7 cellular contexts compared by ENCODE assay signal in the genomic region with DNA sequence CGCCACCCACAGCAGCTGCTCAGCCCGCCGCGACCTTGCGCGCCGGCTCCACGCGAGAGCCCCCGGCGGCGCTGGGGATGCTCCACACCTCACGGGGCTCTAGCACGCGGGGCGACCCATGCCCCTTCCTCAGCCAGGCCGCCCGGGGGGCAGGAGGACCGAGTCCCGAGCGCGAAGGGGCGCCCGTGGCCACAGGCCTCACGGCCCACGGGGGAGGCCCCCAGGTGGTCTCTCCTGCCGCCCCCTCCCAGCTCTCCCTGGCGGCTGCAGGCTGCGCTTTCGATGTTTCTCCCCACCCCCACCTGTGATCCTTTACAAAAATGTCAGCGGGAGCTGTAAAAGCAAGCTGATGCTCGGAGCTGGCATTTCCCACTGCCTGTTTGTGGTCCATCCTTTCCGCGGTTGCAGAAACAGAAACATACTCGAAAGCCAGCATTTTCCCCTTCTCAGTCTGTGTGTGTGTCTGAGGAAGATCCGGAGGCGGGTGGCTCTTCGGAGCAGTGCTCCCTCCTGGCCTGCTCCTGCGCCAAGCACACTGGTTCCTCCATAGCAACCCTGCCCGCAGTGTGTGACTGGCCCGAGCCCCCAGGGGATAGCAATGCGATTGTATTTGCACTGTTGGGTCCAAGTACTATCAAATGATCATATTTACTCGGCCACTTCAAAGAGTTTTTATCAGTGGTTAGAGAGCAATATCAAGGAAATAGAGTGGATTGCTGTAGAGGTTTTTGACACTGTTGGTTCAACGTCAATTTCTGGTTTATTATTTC. TPM values are rescaled to one million over a fixed set of nuclear protein-coding genes. Genes with fewer than 3 reads are reported as not detected.
DNase-seq lines count a peak whose midpoint lies in the region; ATAC-seq lines count a peak whose summit lies in the region.

No MANE protein-coding gene starts in this region.

- H3K27me3 ChIP-seq in iPS DF 6.9 (ENCODE audit: control insufficient read depth, insufficient read depth, low read length): peaks cover 31% of the 10 kb centered on the region
- H3K27me3 ChIP-seq in skeletal muscle satellite cell (ENCODE audit: control insufficient read depth, insufficient read depth, low read length): peaks cover 68% of the 10 kb centered on the region

- intact Hi-C loops in activated CD4-positive, alpha-beta memory T cell treated with anti-CD3 and anti-CD28 coated beads for 36 hours (cut with micrococcal nuclease): loop anchor here (5.0 to 10.0 kb wide), 5 partner anchors 118 to 1598 kb away; no protein-coding TSS in a partner anchor

- H3K36me3 Mint-ChIP-seq in activated CD4-positive, alpha-beta memory T cell treated with anti-CD3 and anti-CD28 coated beads for 36 hours: no peaks in the 10 kb centered on the region

- CTCF ChIA-PET in activated CD4-positive, alpha-beta memory T cell treated with anti-CD3 and anti-CD28 coated beads for 36 hours (lab: Charles Lee): interaction anchor here (0.6 to 3.0 kb wide), 9 partner anchors 10 to 1293 kb away, joined by 3 to 17 read pairs (median 6); no protein-coding TSS in a partner anchor

- H3K4me1 ChIP-seq in iPS DF 6.9 (ENCODE audit: control insufficient read depth, insufficient read depth, low read length) (peaks cover 7% of the 10 kb centered on the region), skeletal muscle satellite cell (ENCODE audit: control insufficient read depth, insufficient read depth, low read length) (peaks cover 36% of the 10 kb centered on the region)

- H3K9ac ChIP-seq in skeletal muscle satellite cell (ENCODE audit: low read depth, low read length): peak overlapping the region; percentile 55

- no peak for ATAC-seq in GM18517 (IDR thresholded peaks at IDR 0.05; ENCODE audit: unreplicated experiment)

- WGBS in iPS DF 6.9 (ENCODE audit: insufficient coverage, insufficient read length): no CpG with 5 or more reads among the region's 44 CpGs

- peak; percentile 69 for DNase-seq in ELF-1 (ENCODE audit: low read depth, low spot score)
- DNase-seq in Jurkat, Clone E6-1 (ENCODE audit: low read depth, low spot score): no peak
- DNase-seq in activated CD4-positive, alpha-beta memory T cell treated with anti-CD3 and anti-CD28 coated beads for 36 hours: peak; percentile 25
- no peak for DNase-seq in iPS DF 6.9 (ENCODE audit: low read depth, low spot score)
- DNase-seq in NCI-H1694 (lab: John Stamatoyannopoulos, UW): no peak

- H3K9me3 ChIP-seq in iPS DF 6.9 (ENCODE audit: control insufficient read depth, insufficient read depth, low read length): no peaks in the 10 kb centered on the region
- H3K9me3 ChIP-seq in skeletal muscle satellite cell (replicated peaks; ENCODE audit: low read length): peaks cover 7% of the 10 kb centered on the region

- peaks cover 22% of the 10 kb centered on the region for H3K4me1 Mint-ChIP-seq in activated CD4-positive, alpha-beta memory T cell treated with anti-CD3 and anti-CD28 coated beads for 36 hours (ENCODE audit: low read depth)

- peaks cover 9% of the 10 kb centered on the region for H3K9me3 Mint-ChIP-seq in activated CD4-positive, alpha-beta memory T cell treated with anti-CD3 and anti-CD28 coated beads for 36 hours

- H3K4me3 Mint-ChIP-seq in activated CD4-positive, alpha-beta memory T cell treated with anti-CD3 and anti-CD28 coated beads for 36 hours: peak overlapping the region; percentile 59

- H3K4me3 ChIP-seq in Jurkat, Clone E6-1 (ENCODE audit: low read length): peak overlapping the region; percentile 43
- H3K4me3 ChIP-seq in iPS DF 6.9 (ENCODE audit: low read length): peak overlapping the region; percentile 48; the same call in 1 of the 2 replicates
- H3K4me3 ChIP-seq in skeletal muscle satellite cell (ENCODE audit: low read length): peak overlapping the region; percentile 72

- H3K36me3 ChIP-seq in iPS DF 6.9 (ENCODE audit: control insufficient read depth, insufficient read depth, low read length): no peaks in the 10 kb centered on the region; the same call in 1 of the 2 replicates
- H3K36me3 ChIP-seq in skeletal muscle satellite cell (ENCODE audit: insufficient read depth, low read length): no peaks in the 10 kb centered on the region

- H3K27me3 Mint-ChIP-seq in activated CD4-positive, alpha-beta memory T cell treated with anti-CD3 and anti-CD28 coated beads for 36 hours: peaks cover 48% of the 10 kb centered on the region

- no peak overlapping the region for H3K27ac Mint-ChIP-seq in activated CD4-positive, alpha-beta memory T cell treated with anti-CD3 and anti-CD28 coated beads for 36 hours

- no peak overlapping the region for H3K27ac ChIP-seq in iPS DF 6.9 (ENCODE audit: low read length)

- POLR2A ChIA-PET in activated CD4-positive, alpha-beta memory T cell treated with anti-CD3 and anti-CD28 coated beads for 36 hours (lab: Charles Lee): interaction anchor here (0.6 kb wide), 1 partner anchor 557 kb away, joined by 4 read pairs; no protein-coding TSS in a partner anchor

- H3K4me2 ChIP-seq in skeletal muscle satellite cell (ENCODE audit: low read length): peak overlapping the region; percentile 94

RNA-seq across cellular contexts. Expression of gene KIF26B, which starts 2.1 kb away (rescaled TPM):
- polyA plus RNA-seq in Jurkat, Clone E6-1 (2012; ENCODE audit: insufficient read depth, insufficient read length): 0.26 TPM
- not detected for total RNA-seq in activated CD4-positive, alpha-beta memory T cell treated with anti-CD3 and anti-CD28 coated beads for 36 hours
- 0.22 and 0.25 TPM in 2 replicates for total RNA-seq in skeletal muscle satellite cell (2012; rRNA removed)

Comparison
In these comparisons a context has a peak if more than half of its experiments do, and no peak if none do; other contexts are left out.
1. DNase-seq: peak in ELF-1 (single experiment) and activated CD4-positive, alpha-beta memory T cell treated with anti-CD3 and anti-CD28 coated beads for 36 hours (single experiment); none in Jurkat, Clone E6-1 (single experiment), iPS DF 6.9 (single experiment) and NCI-H1694 (single experiment).
2. Peak in every context shown above with its lines, with median percentiles within 50 percentile points of each other: H3K4me3 ChIP-seq.